In the genomic region with DNA sequence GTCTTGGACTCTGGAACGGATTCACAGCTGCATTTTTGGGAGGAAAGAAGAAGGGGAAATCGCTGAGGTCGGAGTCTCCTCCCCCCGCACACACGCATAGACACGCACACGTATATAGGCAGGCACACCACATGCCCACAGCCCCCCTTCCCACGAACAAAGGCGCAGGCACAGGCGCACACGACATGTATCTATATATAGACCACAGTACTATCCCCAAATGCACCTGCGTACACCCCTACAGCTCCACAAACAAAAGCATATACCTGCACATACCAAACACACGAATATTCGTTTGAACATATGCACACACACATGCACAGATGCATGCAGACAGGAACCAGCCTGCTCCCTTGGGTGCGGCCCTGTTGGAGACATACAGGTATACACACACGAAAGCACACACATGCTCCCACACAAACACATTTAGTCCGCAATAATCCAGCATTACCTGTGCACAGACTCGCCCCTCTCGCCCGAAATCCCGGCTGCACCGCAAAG, we compare ENCODE assay signal across 14 cellular contexts. TPM values are rescaled to one million over a fixed set of nuclear protein-coding genes. Genes with fewer than 3 reads are reported as not detected.
DNase-seq lines count a peak whose midpoint lies in the region; ATAC-seq and TF ChIP-seq lines count a peak whose summit lies in the region.
"Had no signal": no experiment of that assay in that cellular context is flagged by ENCODE, and none has a peak within 500 bp of the region (broad histone marks: within the 10 kb centered on the region; RNA-seq: fewer than 3 reads in every experiment).

No MANE protein-coding gene starts in this region.

- no peaks in the 10 kb centered on the region for H3K9me3 Mint-ChIP-seq in endothelial cell (ENCODE audit: unreplicated experiment)

- H3K4me3 Mint-ChIP-seq in endothelial cell (ENCODE audit: unreplicated experiment), result peak overlapping the region; percentile 37

- H3K9me3 ChIP-seq in thymus (ENCODE audit: control insufficient read depth), result peaks cover 10% of the 10 kb centered on the region
- no peaks in the 10 kb centered on the region for H3K9me3 ChIP-seq in heart left ventricle

- H3K27me3 ChIP-seq in thymus (ENCODE audit: control insufficient read depth, insufficient read depth) (peaks cover 89% of the 10 kb centered on the region), heart left ventricle (peaks cover 84 to 100% (median 98%) of the 10 kb centered on the region in 9 donors)

- intact Hi-C loops in heart left ventricle (cut with DNase I), result no loop called here

- peak; percentile 6 for DNase-seq in stimulated activated CD4-positive, alpha-beta T cell treated with anti-CD3 and anti-CD28 coated beads, Interleukin-15, amount 100 ng/mL, for 24 hours
- DNase-seq in stimulated activated CD4-positive, alpha-beta T cell treated with anti-CD3 and anti-CD28 coated beads, Interleukin-1b, Interleukin-23, amount 100 ng/mL, for 48 hours, result no peak
- peak; percentile 78 for DNase-seq in NCI-H1436 (lab: John Stamatoyannopoulos, UW)
- no peak for DNase-seq in endothelial cell (ENCODE audit: low spot score)
- DNase-seq in HT-29 (ENCODE audit: low spot score), result no peak
- DNase-seq in heart left ventricle, result no peak
- DNase-seq: activated gamma-delta T cell, C1 segment of cervical spinal cord had no signal

- H3K36me3 ChIP-seq in thymus (ENCODE audit: control insufficient read depth, insufficient read depth) (no peaks in the 10 kb centered on the region), heart left ventricle (no peaks in the 10 kb centered on the region)

- H3K27ac ChIP-seq in thymus (ENCODE audit: low read depth) (no peak overlapping the region), heart left ventricle (no peak overlapping the region)
- H3K27ac ChIP-seq: VCaP had no signal

- H3K4me3 ChIP-seq in thymus (ENCODE audit: low read length), result peak overlapping the region; percentile 37
- H3K4me3 ChIP-seq in heart left ventricle, result no peak overlapping the region

- TF ChIP-seq POLR2A in heart left ventricle (IDR thresholded peaks at IDR 0.05), result no peak

- no peak for ATAC-seq in HG02610 (IDR thresholded peaks at IDR 0.05; ENCODE audit: unreplicated experiment)
- ATAC-seq in heart left ventricle, result no peak
- ATAC-seq: Right ventricle myocardium inferior had no signal

- peak overlapping the region; percentile 75 for H3K27ac Mint-ChIP-seq in endothelial cell (ENCODE audit: unreplicated experiment)

- H3K27me3 Mint-ChIP-seq in endothelial cell (ENCODE audit: unreplicated experiment), result peaks cover 58% of the 10 kb centered on the region

- H3K36me3 Mint-ChIP-seq in endothelial cell (ENCODE audit: low read depth, unreplicated experiment), result peaks cover 11% of the 10 kb centered on the region

- TF ChIP-seq CTCF in endothelial cell (IDR thresholded peaks at IDR 0.05; ENCODE audit: unreplicated experiment) (no peak), heart left ventricle (IDR thresholded peaks at IDR 0.05) (no peak)

- H3K4me1 Mint-ChIP-seq in endothelial cell (ENCODE audit: unreplicated experiment), result peaks cover 76% of the 10 kb centered on the region

- 3% methylated on average over 22 of the region's 22 CpGs for WGBS in thymus
- 3 to 6% (median 5%) methylated on average over 13 to 22 of the region's 22 CpGs for WGBS in heart left ventricle, 4 donors

- H3K4me1 ChIP-seq in thymus (ENCODE audit: control insufficient read depth, insufficient read depth, low read length), result peaks cover 45% of the 10 kb centered on the region
- peaks cover 0 to 70% (median 15%) of the 10 kb centered on the region in 12 donors for H3K4me1 ChIP-seq in heart left ventricle

RNA-seq across cellular contexts. Expression of a gene that starts 1.2 kb away (rescaled TPM):
- total RNA-seq in endothelial cell (ENCODE audit: unreplicated experiment) (3.4 TPM), heart left ventricle (not detected)
- polyA plus RNA-seq in thymus (0.11 TPM), heart left ventricle (not detected)
- total RNA-seq in HT-29 (2014; rRNA removed; shearing (Covaris generic)), result not detected in 2 replicates
- total RNA-seq: chondrocyte, renal cortical epithelial cell, Right ventricle myocardium inferior had no signal

RNA-seq across cellular contexts. Expression of a gene that starts 22.8 kb away (rescaled TPM):
- total RNA-seq in endothelial cell (ENCODE audit: unreplicated experiment) (17.3 TPM), heart left ventricle (1 to 10 TPM; 2.3 to 4.1 (median 3.5) TPM)
- polyA plus RNA-seq in thymus (9.6 TPM), heart left ventricle (1 to 10 TPM; 2.4 to 6.4 TPM)
- 21.0 and 21.4 TPM in 2 replicates for total RNA-seq in HT-29 (2014; rRNA removed; shearing (Covaris generic))

Comparison
In these comparisons a context has a peak if more than half of its experiments do, and no peak if none do; other contexts are left out.
1. DNase-seq: peak in stimulated activated CD4-positive, alpha-beta T cell treated with anti-CD3 and anti-CD28 coated beads, Interleukin-15, amount 100 ng/mL, for 24 hours (single experiment) and NCI-H1436 (single experiment); none in stimulated activated CD4-positive, alpha-beta T cell treated with anti-CD3 and anti-CD28 coated beads, Interleukin-1b, Interleukin-23, amount 100 ng/mL, for 48 hours (single experiment), endothelial cell (single experiment), HT-29 (single experiment) and heart left ventricle (0 of 5).